Comparison of ENCODE assay signal across 9 cellular contexts in the genomic region with DNA sequence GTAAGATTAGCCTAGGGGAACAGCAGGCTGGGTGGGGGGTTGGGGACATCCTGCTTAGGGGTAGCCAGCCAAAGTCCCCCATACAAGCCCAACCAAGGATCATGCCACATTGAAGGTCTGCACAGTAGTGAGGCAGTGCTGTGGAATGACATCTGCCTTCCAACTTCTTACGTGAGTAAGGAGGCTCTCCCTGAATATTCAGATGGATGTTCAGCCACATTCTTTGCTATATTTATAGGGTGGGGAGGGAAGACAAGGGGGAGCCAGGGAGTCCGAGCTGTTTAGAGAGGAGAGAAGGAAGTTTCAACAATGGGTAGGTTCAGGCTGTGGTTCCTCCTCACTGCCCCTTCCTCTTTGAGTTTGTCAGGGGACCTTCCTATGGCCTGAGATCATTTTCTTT. TPM values are rescaled to one million over a fixed set of nuclear protein-coding genes. Genes with fewer than 3 reads are reported as not detected.
A peak's percentile ranks its signal among the peaks of the same experiment; 100 is the strongest.
DNase-seq lines count a peak whose midpoint lies in the region; ATAC-seq, FAIRE-seq and TF ChIP-seq lines count a peak whose summit lies in the region.
"Had no signal": no experiment of that assay in that cellular context is flagged by ENCODE, and none has a peak within 500 bp of the region (broad histone marks: within the 10 kb centered on the region; RNA-seq: fewer than 3 reads in every experiment).

No MANE protein-coding gene starts in this region.

- peak overlapping the region; percentile 57 to 91 (median 84) for H3K4me3 Mint-ChIP-seq in IgD-negative memory B cell
- H3K4me3 Mint-ChIP-seq: neural crest cell had no signal

- TF ChIP-seq RAD21 in GM12878 (IDR thresholded peaks at IDR 0.05; ENCODE audit: insufficient read depth, low read depth, low read length) = no peak

- H3K4me3 ChIP-seq in GM12878 (no peak overlapping the region), mesendoderm (ENCODE audit: low read length) (no peak overlapping the region), ovary (no peak overlapping the region)

- peaks cover 8% of the 10 kb centered on the region for H3K36me3 Mint-ChIP-seq in IgD-negative memory B cell

- no peak overlapping the region for H3K23ac ChIP-seq in mesendoderm (ENCODE audit: low read length)

- in situ Hi-C loops in GM12878 (cut with MboI) (no loop called here), GM13977 (cut with MboI; ENCODE audit: low pct_unique_long_range_greater_than_20kb, low sequenced_read_pairs, unreplicated experiment) (no loop called here)

- peak overlapping the region; percentile 89 to 97 (median 96) for H3K27ac Mint-ChIP-seq in IgD-negative memory B cell

- H3K9me3 Mint-ChIP-seq in IgD-negative memory B cell = no peaks in the 10 kb centered on the region

- H3K36me3 ChIP-seq in GM12878 (ENCODE audit: control insufficient read depth in 2 of 2, insufficient read depth in 2 of 2, low read length in 1 of 2) (peaks cover 0 to 4% of the 10 kb centered on the region in 2 experiments; a peak in 3 of 4 replicates), mesendoderm (ENCODE audit: control insufficient read depth, insufficient read depth, low read length) (no peaks in the 10 kb centered on the region), ovary (no peaks in the 10 kb centered on the region)

- TF ChIP-seq CTCF in GM12878 (IDR thresholded peaks at IDR 0.05 in 2 of 3, conservative IDR thresholded peaks at IDR 0.05 in 1 of 3; ENCODE audit: control insufficient read depth in 2 of 3, extremely low read depth in 1 of 3, insufficient read depth in 1 of 3, low read depth in 3 of 3, low read length in 3 of 3) (no peak), ovary (IDR thresholded peaks at IDR 0.05) (no peak), GM13977 (IDR thresholded peaks at IDR 0.05; ENCODE audit: extremely low read depth, insufficient read depth, missing control alignments) (no peak)

- H3K56ac ChIP-seq in mesendoderm (ENCODE audit: low read length) = peak overlapping the region; percentile 74

- no TSS peak for BruUV-seq in GM12878 (replicated peaks; lab: Mats Ljungman, UMichigan)

- no peak overlapping the region for H2AFZ ChIP-seq in GM12878 (ENCODE audit: control insufficient read depth, low read depth, low read length)

- H4K8ac ChIP-seq in mesendoderm (ENCODE audit: low read depth, low read length) = no peak overlapping the region

- H2BK15ac ChIP-seq in mesendoderm (replicated peaks; ENCODE audit: low read depth) = no peak overlapping the region

- no peak overlapping the region for H2BK120ac ChIP-seq in mesendoderm (ENCODE audit: low read depth, low read length)

- WGBS in GM12878 (ENCODE audit: insufficient coverage, insufficient replicate concordance, low lambda C conversion rate, missing lambda C conversion rate) = 23% methylated on average over 2 of the region's 2 CpGs
- no CpG with 5 or more reads among the region's 2 CpGs for WGBS in mesendoderm (ENCODE audit: extremely low coverage, insufficient coverage, low lambda C conversion rate)
- 40 to 50% (median 50%) methylated on average over 2 of the region's 2 CpGs for WGBS in ovary, 3 donors

- intact Hi-C loops in GM12878 (cut with micrococcal nuclease; ENCODE audit: unreplicated experiment) (loop anchor here (5.0 kb wide), 1 partner anchor 315 kb away; no protein-coding TSS in a partner anchor), ovary (cut with DNase I) (no loop called here)

- H3K9me3 ChIP-seq in GM12878 (replicated peaks; ENCODE audit: control insufficient read depth, insufficient read depth, low read length) (no peaks in the 10 kb centered on the region), ovary (no peaks in the 10 kb centered on the region)

- H3K4me2 ChIP-seq in GM12878 (ENCODE audit: control insufficient read depth, insufficient read depth) (peak overlapping the region; percentile 36), mesendoderm (ENCODE audit: low read length) (no peak overlapping the region)

- H3K27me3 ChIP-seq in GM12878 (replicated peaks in 1 of 2; ENCODE audit: control insufficient read depth in 2 of 2, insufficient read depth in 2 of 2, low read length in 1 of 2) (no peaks in the 10 kb centered on the region), mesendoderm (ENCODE audit: insufficient read depth, low read length, poor library complexity) (no peaks in the 10 kb centered on the region), ovary (no peaks in the 10 kb centered on the region)

- no peak for FAIRE-seq in GM12878 (lab: Jason Lieb, UNC)

- CTCF ChIA-PET in GM12878 (lab: Yijun Ruan, JAX) = interaction anchor here (2.0 to 3.4 kb wide), 3 partner anchors 10 to 25 kb away, joined by 9 to 26 read pairs (median 25); no protein-coding TSS in a partner anchor

- H3K18ac ChIP-seq in mesendoderm (ENCODE audit: low read length) = no peak overlapping the region

- H4K5ac ChIP-seq in mesendoderm (ENCODE audit: low read length) = no peak overlapping the region

- H3K4me1 Mint-ChIP-seq in IgD-negative memory B cell = peaks cover 62 to 81% (median 76%) of the 10 kb centered on the region in 3 donors

- H3K79me2 ChIP-seq in GM12878 (ENCODE audit: control insufficient read depth, insufficient read depth, low read length) (peaks cover 73% of the 10 kb centered on the region), mesendoderm (ENCODE audit: control insufficient read depth, insufficient read depth, low read length) (peaks cover 41% of the 10 kb centered on the region)

- no peak overlapping the region for H2AK5ac ChIP-seq in mesendoderm (ENCODE audit: low read length)

- H2BK5ac ChIP-seq in mesendoderm (ENCODE audit: low read length) = peak overlapping the region; percentile 39

- TF ChIP-seq POLR2A in GM12878 (IDR thresholded peaks at IDR 0.05; ENCODE audit: low read depth, low read length) = no peak
- no peak for TF ChIP-seq POLR2A in ovary (IDR thresholded peaks at IDR 0.05)

- H3K4ac ChIP-seq in mesendoderm (ENCODE audit: low read depth, low read length) = no peak overlapping the region

- TF ChIP-seq EP300 in GM12878 (IDR thresholded peaks at IDR 0.05; ENCODE audit: borderline replicate concordance in 1 of 2, control insufficient read depth in 1 of 2, low read depth in 2 of 2, low read length in 2 of 2) (no peak), ovary (IDR thresholded peaks at IDR 0.05) (no peak)

- H3K9ac ChIP-seq in GM12878 (ENCODE audit: control insufficient read depth, insufficient read depth, low read length) (peak overlapping the region; percentile 60), mesendoderm (ENCODE audit: low read length) (peak overlapping the region; percentile 29)

- peak; percentile 50 for DNase-seq in AG20443 (ENCODE audit: low spot score)
- no peak for DNase-seq in GM12878 (ENCODE audit: low read depth, low spot score)
- DNase-seq in mesendoderm = peak; percentile 57
- DNase-seq in ovary = no peak
- DNase-seq in GM13977 (ENCODE audit: low spot score) = no peak
- DNase-seq in H4 (ENCODE audit: low spot score) = no peak
- DNase-seq in activated CD8-positive, alpha-beta memory T cell treated with anti-CD3 and anti-CD28 coated beads, Interleukin-2, amount 50 U/mL, for 48 hours = no peak

- peaks cover 2% of the 10 kb centered on the region for H3K27me3 Mint-ChIP-seq in IgD-negative memory B cell

- H3K79me1 ChIP-seq in mesendoderm (ENCODE audit: low read length) = no peaks in the 10 kb centered on the region

- ATAC-seq in GM12878 = peak; percentile 13

- POLR2A ChIA-PET in GM12878 (lab: Charles Lee) = interaction anchor here (0.6 to 2.6 kb wide), 7 partner anchors 9 to 499 kb away, joined by 3 to 20 read pairs (median 5); partner anchors contain the start of gene MSN

- peak overlapping the region; percentile 87 for H3K27ac ChIP-seq in GM12878 (ENCODE audit: control insufficient read depth, insufficient read depth)
- peak overlapping the region; percentile 83 for H3K27ac ChIP-seq in mesendoderm (ENCODE audit: low read depth, low read length)
- H3K27ac ChIP-seq in ovary = no peak overlapping the region

- RAD21 ChIA-PET in GM12878 (lab: Charles Lee; ENCODE audit: unreplicated experiment) = interaction anchor here (1.2 to 10.2 kb wide), 10 partner anchors 8 to 349 kb away, joined by 3 to 119 read pairs (median 22); no protein-coding TSS in a partner anchor

- SMC1A ChIA-PET in GM12878 (lab: Charles Lee; ENCODE audit: uncharacterized antibody, unreplicated experiment) = interaction anchor here (0.8 to 6.0 kb wide), 11 partner anchors 9 to 319 kb away, joined by 3 to 49 read pairs (median 7); no protein-coding TSS in a partner anchor

- no peaks in the 10 kb centered on the region for H4K20me1 ChIP-seq in GM12878 (ENCODE audit: control insufficient read depth, insufficient read depth)

- peaks cover 56% of the 10 kb centered on the region for H3K4me1 ChIP-seq in GM12878 (ENCODE audit: control insufficient read depth, insufficient read depth, low read length)
- peaks cover 13% of the 10 kb centered on the region for H3K4me1 ChIP-seq in mesendoderm (ENCODE audit: control insufficient read depth, low read depth, low read length)
- peaks cover 3% of the 10 kb centered on the region for H3K4me1 ChIP-seq in ovary (ENCODE audit: insufficient read depth)

TF ChIP-seq in GM12878, 131 proteins besides CTCF, POLR2A, EP300 and RAD21 (continues in another document):
- no peak for TF ChIP-seq FOS (IDR thresholded peaks at IDR 0.05; ENCODE audit: borderline replicate concordance, extremely low read depth, insufficient read length)
- TF ChIP-seq NBN (IDR thresholded peaks at IDR 0.05) = no peak
- TF ChIP-seq ZBED1 (IDR thresholded peaks at IDR 0.05; ENCODE audit: borderline replicate concordance) = no peak
- TF ChIP-seq CBFB (IDR thresholded peaks at IDR 0.05; ENCODE audit: low read depth) = no peak

RNA-seq across cellular contexts. Expression of gene MSN, which starts 29.7 kb away (rescaled TPM):
- polyA plus RNA-seq in IgD-negative memory B cell (498 TPM), GM12878 (2011; rRNA removed) (202 and 343 TPM in 2 replicates), GM12878 (2014; fragmentation: Illumina TruSeq; extraction: Trizol) (432 and 447 TPM in 2 replicates), GM12878 (2014; fragmentation: Nextera tagmentation; extraction: Ambion mirVana) (100 to 1,000 TPM in 1 of 2 experiments, 10 to 100 TPM in 1; 93.8 to 104 TPM), GM12878 (2014; rRNA removed) (232 and 241 TPM in 2 replicates), GM12878 (2016; fragmentation: Nextera tagmentation; extraction: Ambion mirVana) (100 to 1,000 TPM; 267 to 272 TPM), ovary (100 to 1,000 TPM; 119 to 342 TPM)
- 67.4 and 69.4 TPM in 2 replicates for total RNA-seq in GM12878 (2013; cell fraction: nucleolus; rRNA removed)
- total RNA-seq in GM12878 (2014; rRNA removed) (279 and 294 TPM in 2 replicates), GM12878 (2014; rRNA removed; fragmentation: Illumina TruSeq; extraction: Trizol) (206 and 211 TPM in 2 replicates), GM12878 (2021) (315 and 317 TPM in 2 replicates), ovary (100 to 1,000 TPM in 6 of 7 donors, 10 to 100 TPM in 1; 60.1 to 183 (median 160) TPM)
- 183 TPM for polyA plus RNA-seq in GM12878 (2011; ENCODE audit: low read depth)
- 285 and 339 TPM in 2 replicates for polyA plus RNA-seq in GM12878 (2011; cell fraction: cytosol; rRNA removed)
- polyA plus RNA-seq in GM12878 (2011; cell fraction: nucleus; rRNA removed) = 202 and 358 TPM in 2 replicates
- polyA plus RNA-seq in GM12878 (2012) = 215 and 225 TPM in 2 replicates
- polyA minus RNA-seq in GM12878 (2011; rRNA and poly(A)+ RNA removed) = 303 and 349 TPM in 2 replicates
- polyA minus RNA-seq in GM12878 (2011; cell fraction: cytosol; rRNA and poly(A)+ RNA removed) = 122 and 136 TPM in 2 replicates
- polyA minus RNA-seq in GM12878 (2011; cell fraction: nucleus; rRNA and poly(A)+ RNA removed) = 53.2 and 119 TPM in 2 replicates
- 135 TPM for polyA plus RNA-seq in mesendoderm (2013, experiment 1 of 2)
- 137 TPM for polyA plus RNA-seq in mesendoderm (2013, experiment 2 of 2)
- total RNA-seq in H4 (2014; rRNA removed; shearing (Covaris generic)) = 244 and 262 TPM in 2 replicates

Comparison
In these comparisons a context has a peak if more than half of its experiments do, and no peak if none do; other contexts are left out.
1. DNase-seq: peak in AG20443 (single experiment) and mesendoderm (single experiment); none in GM12878 (single experiment), ovary (0 of 5), GM13977 (single experiment), H4 (single experiment) and activated CD8-positive, alpha-beta memory T cell treated with anti-CD3 and anti-CD28 coated beads, Interleukin-2, amount 50 U/mL, for 48 hours (single experiment).
2. H3K27ac ChIP-seq: peak in GM12878 (single experiment) and mesendoderm (single experiment); none in ovary (0 of 2).